Comparison of ENCODE assay signal across 1 cellular context in the genomic region with DNA sequence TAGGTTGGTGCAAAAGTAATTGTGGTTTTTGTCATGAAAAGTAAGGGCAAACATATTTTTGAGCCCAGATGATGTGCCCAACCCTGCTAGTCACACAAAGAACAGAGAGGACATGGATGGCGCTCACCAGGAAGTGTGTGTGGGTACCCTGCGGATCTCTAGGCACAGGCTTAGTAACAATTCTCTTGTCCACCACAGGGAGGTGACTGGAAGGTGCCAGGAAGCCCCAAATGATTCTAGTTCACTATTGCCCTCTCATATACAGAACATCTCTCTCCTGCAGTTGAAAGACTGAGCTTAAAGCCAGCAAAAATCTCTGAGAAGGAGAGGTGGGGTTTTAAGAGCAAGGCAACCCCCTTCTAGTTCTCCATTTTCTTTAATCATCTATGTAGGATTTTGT.
TF ChIP-seq lines count a peak whose summit lies in the region.

No MANE protein-coding gene starts in this region.

TF ChIP-seq in GM12878, 131 proteins besides CTCF, POLR2A, EP300 and RAD21 (continued from another document and continues in another):
- TF ChIP-seq TBL1XR1 (IDR thresholded peaks at IDR 0.05; ENCODE audit: low read depth, low read length), result no peak
- TF ChIP-seq, protein P1, sequence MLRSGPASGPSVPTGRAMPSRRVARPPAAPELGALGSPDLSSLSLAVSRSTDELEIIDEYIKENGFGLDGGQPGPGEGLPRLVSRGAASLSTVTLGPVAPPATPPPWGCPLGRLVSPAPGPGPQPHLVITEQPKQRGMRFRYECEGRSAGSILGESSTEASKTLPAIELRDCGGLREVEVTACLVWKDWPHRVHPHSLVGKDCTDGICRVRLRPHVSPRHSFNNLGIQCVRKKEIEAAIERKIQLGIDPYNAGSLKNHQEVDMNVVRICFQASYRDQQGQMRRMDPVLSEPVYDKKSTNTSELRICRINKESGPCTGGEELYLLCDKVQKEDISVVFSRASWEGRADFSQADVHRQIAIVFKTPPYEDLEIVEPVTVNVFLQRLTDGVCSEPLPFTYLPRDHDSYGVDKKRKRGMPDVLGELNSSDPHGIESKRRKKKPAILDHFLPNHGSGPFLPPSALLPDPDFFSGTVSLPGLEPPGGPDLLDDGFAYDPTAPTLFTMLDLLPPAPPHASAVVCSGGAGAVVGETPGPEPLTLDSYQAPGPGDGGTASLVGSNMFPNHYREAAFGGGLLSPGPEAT (IDR thresholded peaks at IDR 0.05; ENCODE audit: low read depth), result peak; percentile 51; the same call in 1 of the 2 replicates
- TF ChIP-seq, protein P2, sequence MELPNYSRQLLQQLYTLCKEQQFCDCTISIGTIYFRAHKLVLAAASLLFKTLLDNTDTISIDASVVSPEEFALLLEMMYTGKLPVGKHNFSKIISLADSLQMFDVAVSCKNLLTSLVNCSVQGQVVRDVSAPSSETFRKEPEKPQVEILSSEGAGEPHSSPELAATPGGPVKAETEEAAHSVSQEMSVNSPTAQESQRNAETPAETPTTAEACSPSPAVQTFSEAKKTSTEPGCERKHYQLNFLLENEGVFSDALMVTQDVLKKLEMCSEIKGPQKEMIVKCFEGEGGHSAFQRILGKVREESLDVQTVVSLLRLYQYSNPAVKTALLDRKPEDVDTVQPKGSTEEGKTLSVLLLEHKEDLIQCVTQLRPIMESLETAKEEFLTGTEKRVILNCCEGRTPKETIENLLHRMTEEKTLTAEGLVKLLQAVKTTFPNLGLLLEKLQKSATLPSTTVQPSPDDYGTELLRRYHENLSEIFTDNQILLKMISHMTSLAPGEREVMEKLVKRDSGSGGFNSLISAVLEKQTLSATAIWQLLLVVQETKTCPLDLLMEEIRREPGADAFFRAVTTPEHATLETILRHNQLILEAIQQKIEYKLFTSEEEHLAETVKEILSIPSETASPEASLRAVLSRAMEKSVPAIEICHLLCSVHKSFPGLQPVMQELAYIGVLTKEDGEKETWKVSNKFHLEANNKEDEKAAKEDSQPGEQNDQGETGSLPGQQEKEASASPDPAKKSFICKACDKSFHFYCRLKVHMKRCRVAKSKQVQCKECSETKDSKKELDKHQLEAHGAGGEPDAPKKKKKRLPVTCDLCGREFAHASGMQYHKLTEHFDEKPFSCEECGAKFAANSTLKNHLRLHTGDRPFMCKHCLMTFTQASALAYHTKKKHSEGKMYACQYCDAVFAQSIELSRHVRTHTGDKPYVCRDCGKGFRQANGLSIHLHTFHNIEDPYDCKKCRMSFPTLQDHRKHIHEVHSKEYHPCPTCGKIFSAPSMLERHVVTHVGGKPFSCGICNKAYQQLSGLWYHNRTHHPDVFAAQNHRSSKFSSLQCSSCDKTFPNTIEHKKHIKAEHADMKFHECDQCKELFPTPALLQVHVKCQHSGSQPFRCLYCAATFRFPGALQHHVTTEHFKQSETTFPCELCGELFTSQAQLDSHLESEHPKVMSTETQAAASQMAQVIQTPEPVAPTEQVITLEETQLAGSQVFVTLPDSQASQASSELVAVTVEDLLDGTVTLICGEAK (IDR thresholded peaks at IDR 0.05; ENCODE audit: borderline replicate concordance), result no peak
- TF ChIP-seq, protein P3, sequence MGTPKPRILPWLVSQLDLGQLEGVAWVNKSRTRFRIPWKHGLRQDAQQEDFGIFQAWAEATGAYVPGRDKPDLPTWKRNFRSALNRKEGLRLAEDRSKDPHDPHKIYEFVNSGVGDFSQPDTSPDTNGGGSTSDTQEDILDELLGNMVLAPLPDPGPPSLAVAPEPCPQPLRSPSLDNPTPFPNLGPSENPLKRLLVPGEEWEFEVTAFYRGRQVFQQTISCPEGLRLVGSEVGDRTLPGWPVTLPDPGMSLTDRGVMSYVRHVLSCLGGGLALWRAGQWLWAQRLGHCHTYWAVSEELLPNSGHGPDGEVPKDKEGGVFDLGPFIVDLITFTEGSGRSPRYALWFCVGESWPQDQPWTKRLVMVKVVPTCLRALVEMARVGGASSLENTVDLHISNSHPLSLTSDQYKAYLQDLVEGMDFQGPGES (IDR thresholded peaks at IDR 0.05), result no peak
- no peak for TF ChIP-seq GATAD2B (conservative IDR thresholded peaks at IDR 0.05; ENCODE audit: low read depth)
- no peak for TF ChIP-seq TAF1 (IDR thresholded peaks at IDR 0.05; ENCODE audit: borderline replicate concordance, low read depth, low read length)
- TF ChIP-seq, protein P4, sequence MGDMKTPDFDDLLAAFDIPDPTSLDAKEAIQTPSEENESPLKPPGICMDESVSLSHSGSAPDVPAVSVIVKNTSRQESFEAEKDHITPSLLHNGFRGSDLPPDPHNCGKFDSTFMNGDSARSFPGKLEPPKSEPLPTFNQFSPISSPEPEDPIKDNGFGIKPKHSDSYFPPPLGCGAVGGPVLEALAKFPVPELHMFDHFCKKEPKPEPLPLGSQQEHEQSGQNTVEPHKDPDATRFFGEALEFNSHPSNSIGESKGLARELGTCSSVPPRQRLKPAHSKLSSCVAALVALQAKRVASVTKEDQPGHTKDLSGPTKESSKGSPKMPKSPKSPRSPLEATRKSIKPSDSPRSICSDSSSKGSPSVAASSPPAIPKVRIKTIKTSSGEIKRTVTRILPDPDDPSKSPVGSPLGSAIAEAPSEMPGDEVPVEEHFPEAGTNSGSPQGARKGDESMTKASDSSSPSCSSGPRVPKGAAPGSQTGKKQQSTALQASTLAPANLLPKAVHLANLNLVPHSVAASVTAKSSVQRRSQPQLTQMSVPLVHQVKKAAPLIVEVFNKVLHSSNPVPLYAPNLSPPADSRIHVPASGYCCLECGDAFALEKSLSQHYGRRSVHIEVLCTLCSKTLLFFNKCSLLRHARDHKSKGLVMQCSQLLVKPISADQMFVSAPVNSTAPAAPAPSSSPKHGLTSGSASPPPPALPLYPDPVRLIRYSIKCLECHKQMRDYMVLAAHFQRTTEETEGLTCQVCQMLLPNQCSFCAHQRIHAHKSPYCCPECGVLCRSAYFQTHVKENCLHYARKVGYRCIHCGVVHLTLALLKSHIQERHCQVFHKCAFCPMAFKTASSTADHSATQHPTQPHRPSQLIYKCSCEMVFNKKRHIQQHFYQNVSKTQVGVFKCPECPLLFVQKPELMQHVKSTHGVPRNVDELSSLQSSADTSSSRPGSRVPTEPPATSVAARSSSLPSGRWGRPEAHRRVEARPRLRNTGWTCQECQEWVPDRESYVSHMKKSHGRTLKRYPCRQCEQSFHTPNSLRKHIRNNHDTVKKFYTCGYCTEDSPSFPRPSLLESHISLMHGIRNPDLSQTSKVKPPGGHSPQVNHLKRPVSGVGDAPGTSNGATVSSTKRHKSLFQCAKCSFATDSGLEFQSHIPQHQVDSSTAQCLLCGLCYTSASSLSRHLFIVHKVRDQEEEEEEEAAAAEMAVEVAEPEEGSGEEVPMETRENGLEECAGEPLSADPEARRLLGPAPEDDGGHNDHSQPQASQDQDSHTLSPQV (IDR thresholded peaks at IDR 0.05), result no peak
- TF ChIP-seq, protein P5, sequence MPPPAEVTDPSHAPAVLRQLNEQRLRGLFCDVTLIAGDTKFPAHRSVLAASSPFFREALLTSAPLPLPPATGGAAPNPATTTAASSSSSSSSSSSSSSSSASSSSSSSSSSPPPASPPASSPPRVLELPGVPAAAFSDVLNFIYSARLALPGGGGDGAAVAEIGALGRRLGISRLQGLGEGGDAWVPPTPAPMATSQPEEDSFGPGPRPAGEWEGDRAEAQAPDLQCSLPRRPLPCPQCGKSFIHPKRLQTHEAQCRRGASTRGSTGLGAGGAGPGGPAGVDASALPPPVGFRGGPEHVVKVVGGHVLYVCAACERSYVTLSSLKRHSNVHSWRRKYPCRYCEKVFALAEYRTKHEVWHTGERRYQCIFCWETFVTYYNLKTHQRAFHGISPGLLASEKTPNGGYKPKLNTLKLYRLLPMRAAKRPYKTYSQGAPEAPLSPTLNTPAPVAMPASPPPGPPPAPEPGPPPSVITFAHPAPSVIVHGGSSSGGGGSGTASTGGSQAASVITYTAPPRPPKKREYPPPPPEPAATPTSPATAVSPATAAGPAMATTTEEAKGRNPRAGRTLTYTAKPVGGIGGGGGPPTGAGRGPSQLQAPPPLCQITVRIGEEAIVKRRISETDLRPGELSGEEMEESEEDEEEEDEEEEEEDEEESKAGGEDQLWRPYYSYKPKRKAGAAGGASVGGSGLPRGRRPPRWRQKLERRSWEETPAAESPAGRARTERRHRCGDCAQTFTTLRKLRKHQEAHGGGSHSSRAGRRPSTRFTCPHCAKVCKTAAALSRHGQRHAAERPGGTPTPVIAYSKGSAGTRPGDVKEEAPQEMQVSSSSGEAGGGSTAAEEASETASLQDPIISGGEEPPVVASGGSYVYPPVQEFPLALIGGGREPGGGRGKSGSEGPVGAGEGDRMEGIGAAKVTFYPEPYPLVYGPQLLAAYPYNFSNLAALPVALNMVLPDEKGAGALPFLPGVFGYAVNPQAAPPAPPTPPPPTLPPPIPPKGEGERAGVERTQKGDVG (CRISPR knock-in tag; IDR thresholded peaks at IDR 0.05), result no peak
- no peak for TF ChIP-seq BMI1 (IDR thresholded peaks at IDR 0.05; ENCODE audit: borderline replicate concordance)
- TF ChIP-seq TARDBP (IDR thresholded peaks at IDR 0.05; ENCODE audit: borderline replicate concordance), result no peak
- TF ChIP-seq, protein P6, sequence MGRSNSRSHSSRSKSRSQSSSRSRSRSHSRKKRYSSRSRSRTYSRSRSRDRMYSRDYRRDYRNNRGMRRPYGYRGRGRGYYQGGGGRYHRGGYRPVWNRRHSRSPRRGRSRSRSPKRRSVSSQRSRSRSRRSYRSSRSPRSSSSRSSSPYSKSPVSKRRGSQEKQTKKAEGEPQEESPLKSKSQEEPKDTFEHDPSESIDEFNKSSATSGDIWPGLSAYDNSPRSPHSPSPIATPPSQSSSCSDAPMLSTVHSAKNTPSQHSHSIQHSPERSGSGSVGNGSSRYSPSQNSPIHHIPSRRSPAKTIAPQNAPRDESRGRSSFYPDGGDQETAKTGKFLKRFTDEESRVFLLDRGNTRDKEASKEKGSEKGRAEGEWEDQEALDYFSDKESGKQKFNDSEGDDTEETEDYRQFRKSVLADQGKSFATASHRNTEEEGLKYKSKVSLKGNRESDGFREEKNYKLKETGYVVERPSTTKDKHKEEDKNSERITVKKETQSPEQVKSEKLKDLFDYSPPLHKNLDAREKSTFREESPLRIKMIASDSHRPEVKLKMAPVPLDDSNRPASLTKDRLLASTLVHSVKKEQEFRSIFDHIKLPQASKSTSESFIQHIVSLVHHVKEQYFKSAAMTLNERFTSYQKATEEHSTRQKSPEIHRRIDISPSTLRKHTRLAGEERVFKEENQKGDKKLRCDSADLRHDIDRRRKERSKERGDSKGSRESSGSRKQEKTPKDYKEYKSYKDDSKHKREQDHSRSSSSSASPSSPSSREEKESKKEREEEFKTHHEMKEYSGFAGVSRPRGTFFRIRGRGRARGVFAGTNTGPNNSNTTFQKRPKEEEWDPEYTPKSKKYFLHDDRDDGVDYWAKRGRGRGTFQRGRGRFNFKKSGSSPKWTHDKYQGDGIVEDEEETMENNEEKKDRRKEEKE (IDR thresholded peaks at IDR 0.05), result no peak
- TF ChIP-seq MTA3 (IDR thresholded peaks at IDR 0.05; ENCODE audit: borderline replicate concordance, low read length), result no peak
- no peak for TF ChIP-seq MEF2B (IDR thresholded peaks at IDR 0.05; ENCODE audit: partially characterized antibody, poor library complexity, severe bottlenecking)
- no peak for TF ChIP-seq MEF2A (IDR thresholded peaks at IDR 0.05; ENCODE audit: insufficient read depth, low read depth, low read length)
- peak; percentile 32 to 49; a peak in 2 of 4 replicates for TF ChIP-seq IKZF2 (IDR thresholded peaks at IDR 0.05)
- TF ChIP-seq CEBPB (IDR thresholded peaks at IDR 0.05; ENCODE audit: borderline replicate concordance in 1 of 2, low read depth in 2 of 2, low read length in 2 of 2), result no peak
- TF ChIP-seq NFXL1 (IDR thresholded peaks at IDR 0.05; ENCODE audit: borderline replicate concordance), result no peak
- TF ChIP-seq NR2C2 (IDR thresholded peaks at IDR 0.05; ENCODE audit: borderline replicate concordance, control insufficient read depth, insufficient read length, low read depth), result no peak
- TF ChIP-seq LARP7 (IDR thresholded peaks at IDR 0.05), result no peak
- TF ChIP-seq, protein P7, sequence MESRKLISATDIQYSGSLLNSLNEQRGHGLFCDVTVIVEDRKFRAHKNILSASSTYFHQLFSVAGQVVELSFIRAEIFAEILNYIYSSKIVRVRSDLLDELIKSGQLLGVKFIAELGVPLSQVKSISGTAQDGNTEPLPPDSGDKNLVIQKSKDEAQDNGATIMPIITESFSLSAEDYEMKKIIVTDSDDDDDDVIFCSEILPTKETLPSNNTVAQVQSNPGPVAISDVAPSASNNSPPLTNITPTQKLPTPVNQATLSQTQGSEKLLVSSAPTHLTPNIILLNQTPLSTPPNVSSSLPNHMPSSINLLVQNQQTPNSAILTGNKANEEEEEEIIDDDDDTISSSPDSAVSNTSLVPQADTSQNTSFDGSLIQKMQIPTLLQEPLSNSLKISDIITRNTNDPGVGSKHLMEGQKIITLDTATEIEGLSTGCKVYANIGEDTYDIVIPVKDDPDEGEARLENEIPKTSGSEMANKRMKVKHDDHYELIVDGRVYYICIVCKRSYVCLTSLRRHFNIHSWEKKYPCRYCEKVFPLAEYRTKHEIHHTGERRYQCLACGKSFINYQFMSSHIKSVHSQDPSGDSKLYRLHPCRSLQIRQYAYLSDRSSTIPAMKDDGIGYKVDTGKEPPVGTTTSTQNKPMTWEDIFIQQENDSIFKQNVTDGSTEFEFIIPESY (IDR thresholded peaks at IDR 0.05), result no peak
- TF ChIP-seq, protein P8, sequence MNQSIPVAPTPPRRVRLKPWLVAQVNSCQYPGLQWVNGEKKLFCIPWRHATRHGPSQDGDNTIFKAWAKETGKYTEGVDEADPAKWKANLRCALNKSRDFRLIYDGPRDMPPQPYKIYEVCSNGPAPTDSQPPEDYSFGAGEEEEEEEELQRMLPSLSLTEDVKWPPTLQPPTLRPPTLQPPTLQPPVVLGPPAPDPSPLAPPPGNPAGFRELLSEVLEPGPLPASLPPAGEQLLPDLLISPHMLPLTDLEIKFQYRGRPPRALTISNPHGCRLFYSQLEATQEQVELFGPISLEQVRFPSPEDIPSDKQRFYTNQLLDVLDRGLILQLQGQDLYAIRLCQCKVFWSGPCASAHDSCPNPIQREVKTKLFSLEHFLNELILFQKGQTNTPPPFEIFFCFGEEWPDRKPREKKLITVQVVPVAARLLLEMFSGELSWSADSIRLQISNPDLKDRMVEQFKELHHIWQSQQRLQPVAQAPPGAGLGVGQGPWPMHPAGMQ (IDR thresholded peaks at IDR 0.05; ENCODE audit: borderline replicate concordance), result no peak
- no peak for TF ChIP-seq PML (IDR thresholded peaks at IDR 0.05; ENCODE audit: low read length)
- TF ChIP-seq SMARCA5 (IDR thresholded peaks at IDR 0.05), result peak; percentile 78
- no peak for TF ChIP-seq CHD4 (IDR thresholded peaks at IDR 0.05)
- no peak for TF ChIP-seq TCF7 (IDR thresholded peaks at IDR 0.05; ENCODE audit: borderline replicate concordance)
- TF ChIP-seq RUNX3 (IDR thresholded peaks at IDR 0.05; ENCODE audit: low read length), result peak; percentile 50; the same call in 1 of the 2 replicates
- TF ChIP-seq, protein P9, sequence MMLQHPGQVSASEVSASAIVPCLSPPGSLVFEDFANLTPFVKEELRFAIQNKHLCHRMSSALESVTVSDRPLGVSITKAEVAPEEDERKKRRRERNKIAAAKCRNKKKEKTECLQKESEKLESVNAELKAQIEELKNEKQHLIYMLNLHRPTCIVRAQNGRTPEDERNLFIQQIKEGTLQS (IDR thresholded peaks at IDR 0.05; ENCODE audit: borderline replicate concordance, extremely low read depth, low read depth, low read length), result no peak
- no peak for TF ChIP-seq ZNF274 (IDR thresholded peaks at IDR 0.05; ENCODE audit: insufficient read depth, insufficient read length)
- no peak for TF ChIP-seq ZNF384 (IDR thresholded peaks at IDR 0.05; ENCODE audit: borderline replicate concordance, low read depth, low read length)
- TF ChIP-seq ZNF622 (IDR thresholded peaks at IDR 0.05), result no peak
